1 cellular context compared by ENCODE assay signal in the genomic region with DNA sequence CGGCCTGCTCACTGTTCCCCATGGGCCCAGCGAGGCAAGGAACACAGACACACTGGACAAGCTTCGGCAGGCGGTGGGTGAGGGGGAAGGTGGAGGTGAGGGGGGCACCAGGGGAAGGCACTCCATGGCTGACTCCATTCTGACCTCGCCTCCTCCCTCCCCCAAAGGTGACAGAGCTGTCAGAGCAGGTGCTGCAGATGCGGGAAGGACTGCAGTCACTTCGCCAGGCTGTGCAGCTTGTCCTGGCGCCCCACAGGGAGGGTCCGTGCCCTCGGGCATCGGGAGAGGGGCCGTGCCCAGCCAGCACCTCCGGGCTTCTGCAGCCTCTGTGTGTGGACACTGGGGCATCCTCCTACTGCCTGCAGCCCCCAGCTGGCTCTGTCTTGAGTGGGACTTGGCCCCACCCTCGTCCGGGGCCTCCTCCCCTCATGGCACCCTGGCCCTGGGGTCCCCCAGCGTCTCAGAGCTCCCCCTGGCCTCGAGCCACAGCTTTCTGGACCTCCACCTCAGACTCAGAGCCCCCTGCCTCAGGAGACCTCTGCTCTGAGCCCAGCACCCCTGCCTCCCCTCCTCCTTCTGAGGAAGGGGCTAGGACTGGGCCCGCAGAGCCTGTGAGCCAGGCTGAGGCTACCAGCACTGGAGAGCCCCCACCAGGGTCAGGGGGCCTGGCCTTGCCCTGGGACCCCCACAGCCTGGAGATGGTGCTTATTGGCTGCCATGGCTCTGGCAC.
TF ChIP-seq lines count a peak whose summit lies in the region.

No MANE protein-coding gene starts in this region.

TF ChIP-seq in K562, 482 proteins besides CTCF, POLR2A, EP300 and RAD21:
- peak; percentile 52 for TF ChIP-seq POLR2G (IDR thresholded peaks at IDR 0.05; ENCODE audit: low read depth, low read length)
- TF ChIP-seq RBFOX2 (IDR thresholded peaks at IDR 0.05; ENCODE audit: low read depth, low read length): peak; percentile 58
- TF ChIP-seq SUPT5H (IDR thresholded peaks at IDR 0.05): 0 out of 2 replicates have a peak, but pooled peaks have one; percentile 31
- TF ChIP-seq RBM14 (IDR thresholded peaks at IDR 0.05; ENCODE audit: borderline replicate concordance, insufficient read depth, low read depth, low read length): 0 out of 2 replicates have a peak, but pooled peaks have one; percentile 29
- no peak for TF ChIP-seq ZNF76 (CRISPR knock-in tag; IDR thresholded peaks at IDR 0.05; ENCODE audit: borderline replicate concordance)
- no peak for TF ChIP-seq CCAR2 (IDR thresholded peaks at IDR 0.05; ENCODE audit: low read depth, low read length)
- TF ChIP-seq, protein P1, sequence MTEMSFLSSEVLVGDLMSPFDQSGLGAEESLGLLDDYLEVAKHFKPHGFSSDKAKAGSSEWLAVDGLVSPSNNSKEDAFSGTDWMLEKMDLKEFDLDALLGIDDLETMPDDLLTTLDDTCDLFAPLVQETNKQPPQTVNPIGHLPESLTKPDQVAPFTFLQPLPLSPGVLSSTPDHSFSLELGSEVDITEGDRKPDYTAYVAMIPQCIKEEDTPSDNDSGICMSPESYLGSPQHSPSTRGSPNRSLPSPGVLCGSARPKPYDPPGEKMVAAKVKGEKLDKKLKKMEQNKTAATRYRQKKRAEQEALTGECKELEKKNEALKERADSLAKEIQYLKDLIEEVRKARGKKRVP (CRISPR knock-in tag; IDR thresholded peaks at IDR 0.05): no peak
